Comparison of ENCODE assay signal across 11 cellular contexts in genomic region chr16:27448531-27449433, GRCh38. TPM values are rescaled to one million over a fixed set of nuclear protein-coding genes. Genes with fewer than 3 reads are reported as not detected.
A peak's percentile ranks its signal among the peaks of the same experiment; 100 is the strongest.
DNase-seq lines count a peak whose midpoint lies in the region; ATAC-seq and TF ChIP-seq lines count a peak whose summit lies in the region.
"Had no signal": no experiment of that assay in that cellular context is flagged by ENCODE, and none has a peak within 500 bp of the region (broad histone marks: within the 10 kb centered on the region; RNA-seq: fewer than 3 reads in every experiment).

No MANE protein-coding gene starts in this region.

- no peaks in the 10 kb centered on the region for H3K9me3 ChIP-seq in SK-N-SH
- H3K9me3 ChIP-seq in DND-41 (ENCODE audit: insufficient read depth, low read length, severe bottlenecking) = peaks cover 6% of the 10 kb centered on the region
- H3K9me3 ChIP-seq in endodermal cell (ENCODE audit: control insufficient read depth, low read length) = peaks cover 20% of the 10 kb centered on the region

- no peaks in the 10 kb centered on the region for H3K36me3 Mint-ChIP-seq in endodermal cell (ENCODE audit: low read depth)

- H3K4me2 ChIP-seq in SK-N-SH = no peak overlapping the region
- H3K4me2 ChIP-seq in DND-41 (ENCODE audit: insufficient read depth, low read length) = no peak overlapping the region

- no peak overlapping the region for H3K4me3 Mint-ChIP-seq in endodermal cell

- CTCF ChIA-PET in SK-N-SH (lab: Yijun Ruan, JAX) = interaction anchor here (0.8 kb wide), 1 partner anchor 8 kb away, joined by 3 read pairs; no protein-coding TSS in a partner anchor

- WGBS in SK-N-SH (ENCODE audit: low lambda C conversion rate) = 69% methylated on average over 4 of the region's 19 CpGs
- 91 to 93% methylated on average over 8 to 19 of the region's 19 CpGs for WGBS in endodermal cell (ENCODE audit: insufficient coverage in 1 of 2, insufficient read length in 1 of 2), 2 experiments

- H4K20me1 ChIP-seq in SK-N-SH (ENCODE audit: insufficient read depth) (no peaks in the 10 kb centered on the region), DND-41 (ENCODE audit: insufficient read depth, low read length) (no peaks in the 10 kb centered on the region)

- H3K27me3 Mint-ChIP-seq in endodermal cell (ENCODE audit: insufficient read depth) = no peaks in the 10 kb centered on the region

- H3K4me1 Mint-ChIP-seq in endodermal cell = no peaks in the 10 kb centered on the region

- no peak overlapping the region for H3K4me3 ChIP-seq in SK-N-SH (ENCODE audit: low read depth in 2 of 2, low read length in 1 of 2)
- H3K4me3 ChIP-seq in DND-41 (ENCODE audit: low read depth in 1 of 2, low read length in 2 of 2) = no peak overlapping the region
- no peak overlapping the region for H3K4me3 ChIP-seq in endodermal cell (ENCODE audit: low read length)
- H3K4me3 ChIP-seq: tibial artery had no signal

- H3K9me2 ChIP-seq in SK-N-SH = no peaks in the 10 kb centered on the region

- POLR2A ChIA-PET in SK-N-SH (lab: Yijun Ruan, JAX) = no interaction called here

- DNase-seq in SK-N-SH (peak; percentile 14), DND-41 (no peak), SHP77 (lab: John Stamatoyannopoulos, UW) (peak; percentile 93 to 96), left kidney (ENCODE audit: low read depth, low spot score) (peak; percentile 62), endodermal cell (no peak), SIG-M5 (lab: John Stamatoyannopoulos, UW) (no peak)
- DNase-seq: activated CD4-positive, alpha-beta T cell treated with anti-CD3 and anti-CD28 coated beads, Interleukin-2, amount 50 U/mL, for 4 hours; NCI-H1417; tibial artery had no signal

- ATAC-seq in SK-N-SH treated with all-trans-retinoic acid at 6 μM for 48 hours (no peak), DND-41 (ENCODE audit: insufficient read depth, low read depth) (no peak), GM21423 (IDR thresholded peaks at IDR 0.05; ENCODE audit: unreplicated experiment) (no peak)

- TF ChIP-seq CTCF in SK-N-SH (IDR thresholded peaks at IDR 0.05) = no peak
- no peak for TF ChIP-seq CTCF in DND-41 (IDR thresholded peaks at IDR 0.05; ENCODE audit: borderline replicate concordance, extremely low read depth, low read length, poor library complexity, severe bottlenecking)
- no peak for TF ChIP-seq CTCF in endodermal cell (conservative IDR thresholded peaks at IDR 0.05)

- no peaks in the 10 kb centered on the region for H3K36me3 ChIP-seq in SK-N-SH (replicated peaks in 1 of 2; ENCODE audit: control insufficient read depth in 1 of 2, insufficient read depth in 2 of 2, low read length in 1 of 2)
- no peaks in the 10 kb centered on the region for H3K36me3 ChIP-seq in DND-41 (ENCODE audit: insufficient read depth, low read length)
- no peaks in the 10 kb centered on the region for H3K36me3 ChIP-seq in endodermal cell (ENCODE audit: control insufficient read depth, insufficient read depth, low read length)
- H3K36me3 ChIP-seq: tibial artery had no signal

- H3K79me2 ChIP-seq in SK-N-SH (ENCODE audit: insufficient read depth) (no peaks in the 10 kb centered on the region), DND-41 (ENCODE audit: insufficient read depth, low read length) (no peaks in the 10 kb centered on the region)

- peaks cover 1% of the 10 kb centered on the region for H3F3A ChIP-seq in SK-N-SH (replicated peaks; ENCODE audit: insufficient read depth)

- peaks cover 36% of the 10 kb centered on the region for H3K9me3 Mint-ChIP-seq in endodermal cell

- no peak for TF ChIP-seq EP300 in SK-N-SH (IDR thresholded peaks at IDR 0.05; ENCODE audit: borderline replicate concordance in 1 of 2, low read depth in 1 of 2, low read length in 1 of 2)

- H3K27ac Mint-ChIP-seq in endodermal cell = no peak overlapping the region

- H3K9ac ChIP-seq in SK-N-SH (no peak overlapping the region), DND-41 (ENCODE audit: low read depth, low read length) (no peak overlapping the region), endodermal cell (ENCODE audit: extremely low read depth, low read length, poor library complexity, severe bottlenecking) (no peak overlapping the region)

- no peak overlapping the region for H3K27ac ChIP-seq in SK-N-SH (ENCODE audit: low read depth in 2 of 2, low read length in 1 of 2)
- peak overlapping the region; percentile 16; the same call in 1 of the 2 replicates for H3K27ac ChIP-seq in DND-41 (ENCODE audit: low read length)
- H3K27ac ChIP-seq in endodermal cell (ENCODE audit: low read depth, low read length) = no peak overlapping the region
- H3K27ac ChIP-seq: tibial artery had no signal

- no peak for TF ChIP-seq RAD21 in SK-N-SH (IDR thresholded peaks at IDR 0.05; ENCODE audit: low read length)

- H2AFZ ChIP-seq in SK-N-SH (ENCODE audit: low read depth) (no peak overlapping the region), DND-41 (ENCODE audit: low read depth, low read length) (no peak overlapping the region)

- no peaks in the 10 kb centered on the region for H3K27me3 ChIP-seq in SK-N-SH (ENCODE audit: insufficient read depth)
- no peaks in the 10 kb centered on the region for H3K27me3 ChIP-seq in DND-41 (ENCODE audit: insufficient read depth, low read length, poor library complexity)
- H3K27me3 ChIP-seq in endodermal cell (ENCODE audit: control insufficient read depth, insufficient read depth, low read length, poor library complexity, severe bottlenecking) = no peaks in the 10 kb centered on the region

- H3K4me1 ChIP-seq in SK-N-SH (ENCODE audit: control insufficient read depth in 1 of 2, insufficient read depth in 2 of 2, low read depth in 1 of 2, low read length in 1 of 2) (peaks cover 0 to under 1% of the 10 kb centered on the region in 2 experiments; a peak in 1 of 4 replicates), DND-41 (ENCODE audit: insufficient read depth, low read length) (peaks cover 22% of the 10 kb centered on the region), endodermal cell (ENCODE audit: control insufficient read depth, insufficient read depth, low read length) (no peaks in the 10 kb centered on the region)
- H3K4me1 ChIP-seq: tibial artery had no signal

TF ChIP-seq in SK-N-SH, 30 proteins besides CTCF, POLR2A, EP300 and RAD21:
- TF ChIP-seq GATA2 (CRISPR knock-in tag; IDR thresholded peaks at IDR 0.05) = no peak

TF ChIP-seq in SK-N-SH treated with all-trans-retinoic acid at 6 μM for 48 hours, 23 proteins besides CTCF, POLR2A, EP300 and RAD21:
- TF ChIP-seq, protein P1, sequence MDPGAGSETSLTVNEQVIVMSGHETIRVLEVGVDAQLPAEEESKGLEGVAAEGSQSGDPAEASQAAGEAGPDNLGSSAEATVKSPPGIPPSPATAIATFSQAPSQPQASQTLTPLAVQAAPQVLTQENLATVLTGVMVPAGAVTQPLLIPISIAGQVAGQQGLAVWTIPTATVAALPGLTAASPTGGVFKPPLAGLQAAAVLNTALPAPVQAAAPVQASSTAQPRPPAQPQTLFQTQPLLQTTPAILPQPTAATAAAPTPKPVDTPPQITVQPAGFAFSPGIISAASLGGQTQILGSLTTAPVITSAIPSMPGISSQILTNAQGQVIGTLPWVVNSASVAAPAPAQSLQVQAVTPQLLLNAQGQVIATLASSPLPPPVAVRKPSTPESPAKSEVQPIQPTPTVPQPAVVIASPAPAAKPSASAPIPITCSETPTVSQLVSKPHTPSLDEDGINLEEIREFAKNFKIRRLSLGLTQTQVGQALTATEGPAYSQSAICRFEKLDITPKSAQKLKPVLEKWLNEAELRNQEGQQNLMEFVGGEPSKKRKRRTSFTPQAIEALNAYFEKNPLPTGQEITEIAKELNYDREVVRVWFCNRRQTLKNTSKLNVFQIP (CRISPR knock-in tag; IDR thresholded peaks at IDR 0.05; ENCODE audit: borderline replicate concordance, low read depth) = no peak
- TF ChIP-seq, protein P2, sequence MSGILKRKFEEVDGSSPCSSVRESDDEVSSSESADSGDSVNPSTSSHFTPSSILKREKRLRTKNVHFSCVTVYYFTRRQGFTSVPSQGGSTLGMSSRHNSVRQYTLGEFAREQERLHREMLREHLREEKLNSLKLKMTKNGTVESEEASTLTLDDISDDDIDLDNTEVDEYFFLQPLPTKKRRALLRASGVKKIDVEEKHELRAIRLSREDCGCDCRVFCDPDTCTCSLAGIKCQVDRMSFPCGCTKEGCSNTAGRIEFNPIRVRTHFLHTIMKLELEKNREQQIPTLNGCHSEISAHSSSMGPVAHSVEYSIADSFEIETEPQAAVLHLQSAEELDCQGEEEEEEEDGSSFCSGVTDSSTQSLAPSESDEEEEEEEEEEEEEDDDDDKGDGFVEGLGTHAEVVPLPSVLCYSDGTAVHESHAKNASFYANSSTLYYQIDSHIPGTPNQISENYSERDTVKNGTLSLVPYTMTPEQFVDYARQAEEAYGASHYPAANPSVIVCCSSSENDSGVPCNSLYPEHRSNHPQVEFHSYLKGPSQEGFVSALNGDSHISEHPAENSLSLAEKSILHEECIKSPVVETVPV (CRISPR knock-in tag; IDR thresholded peaks at IDR 0.05) = no peak
- TF ChIP-seq ZFP30 (CRISPR knock-in tag; IDR thresholded peaks at IDR 0.05) = no peak

RNA-seq across cellular contexts. Expression of gene IL21R, which starts 46.8 kb away (rescaled TPM):
- 0.13 TPM in 2 replicates for polyA plus RNA-seq in SK-N-SH (2012; rRNA removed)
- 0.05 and 0.06 TPM in 2 replicates for polyA plus RNA-seq in SK-N-SH (2012; cell fraction: cytosol; rRNA removed)
- 0.02 and 0.12 TPM in 2 replicates for polyA plus RNA-seq in SK-N-SH (2012; cell fraction: nucleus; rRNA removed)
- under 1 TPM in 1 of 2 donors, not detected in 1; 0.18 TPM for total RNA-seq in endodermal cell
- 0.57 TPM for polyA plus RNA-seq in endodermal cell (2013, experiment 1 of 2)
- polyA plus RNA-seq in endodermal cell (2013, experiment 2 of 2) = 0.17 TPM

Comparison
In these comparisons a context has a peak if more than half of its experiments do, and no peak if none do; other contexts are left out.
1. DNase-seq: peak in SK-N-SH (single experiment), SHP77 (2 of 2) and left kidney (single experiment); none in DND-41 (single experiment), endodermal cell (single experiment) and SIG-M5 (single experiment).